ENCODE assay signal across 1 cellular context in the genomic region with DNA sequence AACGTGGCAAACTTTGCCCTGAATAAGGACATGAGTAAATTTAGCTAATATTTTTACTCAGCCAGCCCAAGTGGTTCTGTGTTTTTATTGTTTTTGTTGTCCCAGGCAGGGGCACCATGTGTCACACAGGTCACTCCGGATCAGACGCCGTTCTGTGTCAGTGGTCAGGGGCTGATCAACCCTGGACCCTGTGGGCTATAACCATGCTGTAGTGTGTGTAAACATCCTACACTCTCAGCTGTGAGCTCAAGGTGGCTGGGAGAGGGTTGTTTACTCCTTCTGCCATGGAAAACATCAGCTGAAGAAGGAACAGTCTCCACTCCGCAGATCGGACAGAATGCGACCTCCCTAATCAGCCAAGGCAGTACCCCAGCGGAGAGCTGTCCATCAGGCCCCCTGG.
TF ChIP-seq lines count a peak whose summit lies in the region.

No MANE protein-coding gene starts in this region.

TF ChIP-seq in liver, 16 proteins besides CTCF, POLR2A, EP300 and RAD21 (continued from another document):
- TF ChIP-seq, protein P1, sequence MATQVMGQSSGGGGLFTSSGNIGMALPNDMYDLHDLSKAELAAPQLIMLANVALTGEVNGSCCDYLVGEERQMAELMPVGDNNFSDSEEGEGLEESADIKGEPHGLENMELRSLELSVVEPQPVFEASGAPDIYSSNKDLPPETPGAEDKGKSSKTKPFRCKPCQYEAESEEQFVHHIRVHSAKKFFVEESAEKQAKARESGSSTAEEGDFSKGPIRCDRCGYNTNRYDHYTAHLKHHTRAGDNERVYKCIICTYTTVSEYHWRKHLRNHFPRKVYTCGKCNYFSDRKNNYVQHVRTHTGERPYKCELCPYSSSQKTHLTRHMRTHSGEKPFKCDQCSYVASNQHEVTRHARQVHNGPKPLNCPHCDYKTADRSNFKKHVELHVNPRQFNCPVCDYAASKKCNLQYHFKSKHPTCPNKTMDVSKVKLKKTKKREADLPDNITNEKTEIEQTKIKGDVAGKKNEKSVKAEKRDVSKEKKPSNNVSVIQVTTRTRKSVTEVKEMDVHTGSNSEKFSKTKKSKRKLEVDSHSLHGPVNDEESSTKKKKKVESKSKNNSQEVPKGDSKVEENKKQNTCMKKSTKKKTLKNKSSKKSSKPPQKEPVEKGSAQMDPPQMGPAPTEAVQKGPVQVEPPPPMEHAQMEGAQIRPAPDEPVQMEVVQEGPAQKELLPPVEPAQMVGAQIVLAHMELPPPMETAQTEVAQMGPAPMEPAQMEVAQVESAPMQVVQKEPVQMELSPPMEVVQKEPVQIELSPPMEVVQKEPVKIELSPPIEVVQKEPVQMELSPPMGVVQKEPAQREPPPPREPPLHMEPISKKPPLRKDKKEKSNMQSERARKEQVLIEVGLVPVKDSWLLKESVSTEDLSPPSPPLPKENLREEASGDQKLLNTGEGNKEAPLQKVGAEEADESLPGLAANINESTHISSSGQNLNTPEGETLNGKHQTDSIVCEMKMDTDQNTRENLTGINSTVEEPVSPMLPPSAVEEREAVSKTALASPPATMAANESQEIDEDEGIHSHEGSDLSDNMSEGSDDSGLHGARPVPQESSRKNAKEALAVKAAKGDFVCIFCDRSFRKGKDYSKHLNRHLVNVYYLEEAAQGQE (IDR thresholded peaks at IDR 0.05), result no peak
- no peak for TF ChIP-seq NR2F2 (IDR thresholded peaks at IDR 0.05)
